In genomic region chr5:88838500-88838899, GRCh38 we compare ENCODE assay signal across 15 cellular contexts.
"Had no signal": no experiment of that assay in that cellular context is flagged by ENCODE, and none has a peak within 500 bp of the region (broad histone marks: within the 10 kb centered on the region; RNA-seq: fewer than 3 reads in every experiment).

No MANE protein-coding gene starts in this region.

- H3K27me3 Mint-ChIP-seq: brain, type B pancreatic cell had no signal

- H3K4me3 ChIP-seq: esophagus squamous epithelium, neural progenitor cell, skin epidermis had no signal

- H3K9me2 ChIP-seq: SK-N-SH had no signal

- H3K4me1 ChIP-seq: foreskin keratinocyte, parathyroid adenoma had no signal

- H3K36me3 Mint-ChIP-seq: activated naive CD4-positive, alpha-beta T cell treated with anti-CD3 and anti-CD28 coated beads, Interleukin-2, amount 10 ng/mL, durations not matched to agents 7 days and 5 days; neural progenitor cell had no signal

- H3K79me2 ChIP-seq: parathyroid adenoma had no signal

- ATAC-seq: foreskin keratinocyte, left ventricle myocardium superior had no signal

- H3K27ac Mint-ChIP-seq: activated CD4-positive, alpha-beta T cell treated with anti-CD3 and anti-CD28 coated beads, Interleukin-2, amount 10 ng/mL, durations not matched to agents 24 days and 14 days; activated naive CD4-positive, alpha-beta T cell treated with anti-CD3 and anti-CD28 coated beads, Interleukin-2, amount 10 ng/mL, durations not matched to agents 7 days and 5 days; brain; neural progenitor cell; type B pancreatic cell had no signal

- H3K4me2 ChIP-seq: neural progenitor cell, SK-N-SH had no signal

- H3K9me3 Mint-ChIP-seq: activated CD4-positive, alpha-beta T cell treated with anti-CD3 and anti-CD28 coated beads, Interleukin-2, amount 10 ng/mL, durations not matched to agents 24 days and 14 days; activated naive CD4-positive, alpha-beta T cell treated with anti-CD3 and anti-CD28 coated beads, Interleukin-2, amount 10 ng/mL, durations not matched to agents 7 days and 5 days; brain; neural progenitor cell; type B pancreatic cell had no signal

- H3K27me3 ChIP-seq: esophagus squamous epithelium, foreskin keratinocyte, neural progenitor cell had no signal

- H3K27ac ChIP-seq: foreskin keratinocyte, neural progenitor cell, parathyroid adenoma, skin epidermis, VCaP had no signal

- H3K9me3 ChIP-seq: esophagus squamous epithelium, SK-N-SH had no signal

- H2AFZ ChIP-seq: neural progenitor cell, parathyroid adenoma had no signal

- H3K36me3 ChIP-seq: esophagus squamous epithelium, neural progenitor cell had no signal

- DNase-seq: activated CD4-positive, alpha-beta T cell treated with anti-CD3 and anti-CD28 coated beads, Interleukin-2, amount 10 ng/mL, durations not matched to agents 24 days and 14 days; activated naive CD4-positive, alpha-beta T cell treated with anti-CD3 and anti-CD28 coated beads, Interleukin-2, amount 10 ng/mL, durations not matched to agents 7 days and 5 days; esophagus squamous epithelium; foreskin keratinocyte; head of caudate nucleus; left ventricle myocardium superior; retina; SK-N-SH; T-helper 1 cell had no signal

- H3K4me3 Mint-ChIP-seq: activated CD4-positive, alpha-beta T cell treated with anti-CD3 and anti-CD28 coated beads, Interleukin-2, amount 10 ng/mL, durations not matched to agents 24 days and 14 days; activated naive CD4-positive, alpha-beta T cell treated with anti-CD3 and anti-CD28 coated beads, Interleukin-2, amount 10 ng/mL, durations not matched to agents 7 days and 5 days; brain; neural progenitor cell; type B pancreatic cell had no signal
